In the genomic region with DNA sequence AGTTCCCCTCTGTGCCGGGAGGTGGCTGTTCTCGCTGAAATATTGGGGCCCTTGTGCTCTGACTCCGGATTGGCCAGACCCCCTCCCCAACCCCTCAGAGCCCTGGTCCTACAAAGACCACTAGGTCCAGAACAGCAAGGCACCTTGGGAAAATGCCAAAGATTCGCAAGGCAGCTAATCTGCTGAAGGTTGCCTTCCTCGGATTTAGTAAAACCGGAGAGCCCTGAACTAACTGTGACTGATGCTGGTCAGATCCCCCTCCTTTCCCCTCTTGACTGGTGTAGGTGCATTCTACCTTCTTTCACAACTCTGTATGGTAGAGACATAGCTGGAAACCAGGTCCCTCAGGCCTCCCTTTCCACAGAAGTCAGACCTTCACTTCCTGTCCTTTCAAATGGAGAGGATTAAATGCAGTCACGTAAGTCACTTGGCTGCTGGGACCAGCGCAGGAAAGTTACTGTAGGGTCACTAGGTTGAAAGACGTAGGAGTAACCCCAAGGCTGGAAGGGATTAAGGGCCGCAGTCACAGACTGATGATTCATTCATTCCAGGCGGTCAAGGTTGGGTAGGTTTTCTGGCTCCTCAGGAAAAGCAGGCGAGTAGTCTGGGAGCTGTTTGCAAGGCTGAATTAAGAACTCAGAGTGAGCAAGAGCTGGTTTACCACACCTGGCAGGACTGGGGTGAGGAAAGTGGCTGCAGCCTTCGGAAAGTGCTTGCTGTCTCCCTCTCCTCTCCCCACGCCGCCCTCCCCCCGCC, we compare ENCODE assay signal across 10 cellular contexts. TPM values are rescaled to one million over a fixed set of nuclear protein-coding genes. Genes with fewer than 3 reads are reported as not detected.
A peak's percentile ranks its signal among the peaks of the same experiment; 100 is the strongest.
DNase-seq lines count a peak whose midpoint lies in the region; ATAC-seq lines count a peak whose summit lies in the region.
"Had no signal": no experiment of that assay in that cellular context is flagged by ENCODE, and none has a peak within 500 bp of the region (broad histone marks: within the 10 kb centered on the region; RNA-seq: fewer than 3 reads in every experiment).

No MANE protein-coding gene starts in this region.

- H3K9me3 Mint-ChIP-seq in activated naive CD8-positive, alpha-beta T cell (ENCODE audit: low read depth) = no peaks in the 10 kb centered on the region
- peaks cover 3% of the 10 kb centered on the region for H3K9me3 Mint-ChIP-seq in activated naive CD8-positive, alpha-beta T cell treated with anti-CD3 and anti-CD28 coated beads for 36 hours
- no peaks in the 10 kb centered on the region for H3K9me3 Mint-ChIP-seq in stimulated activated effector memory CD8-positive, alpha-beta T cell treated with anti-CD3 and anti-CD28 coated beads, Interleukin-12 subunit alpha, Interleukin-12 subunit beta, amount 100 ng/mL, for 72 hours

- H3K36me3 Mint-ChIP-seq in activated naive CD8-positive, alpha-beta T cell = no peaks in the 10 kb centered on the region
- peaks cover 11% of the 10 kb centered on the region for H3K36me3 Mint-ChIP-seq in activated naive CD8-positive, alpha-beta T cell treated with anti-CD3 and anti-CD28 coated beads for 36 hours
- H3K36me3 Mint-ChIP-seq in stimulated activated effector memory CD8-positive, alpha-beta T cell treated with anti-CD3 and anti-CD28 coated beads, Interleukin-12 subunit alpha, Interleukin-12 subunit beta, amount 100 ng/mL, for 72 hours = peaks cover 14% of the 10 kb centered on the region

- H3K27ac Mint-ChIP-seq in activated naive CD8-positive, alpha-beta T cell = no peak overlapping the region
- no peak overlapping the region for H3K27ac Mint-ChIP-seq in activated naive CD8-positive, alpha-beta T cell treated with anti-CD3 and anti-CD28 coated beads for 36 hours
- no peak overlapping the region for H3K27ac Mint-ChIP-seq in stimulated activated effector memory CD8-positive, alpha-beta T cell treated with anti-CD3 and anti-CD28 coated beads, Interleukin-12 subunit alpha, Interleukin-12 subunit beta, amount 100 ng/mL, for 72 hours

- H3K4me1 Mint-ChIP-seq in activated naive CD8-positive, alpha-beta T cell (ENCODE audit: low read depth) = peaks cover 50% of the 10 kb centered on the region
- peaks cover 43% of the 10 kb centered on the region for H3K4me1 Mint-ChIP-seq in activated naive CD8-positive, alpha-beta T cell treated with anti-CD3 and anti-CD28 coated beads for 36 hours
- peaks cover 56% of the 10 kb centered on the region for H3K4me1 Mint-ChIP-seq in stimulated activated effector memory CD8-positive, alpha-beta T cell treated with anti-CD3 and anti-CD28 coated beads, Interleukin-12 subunit alpha, Interleukin-12 subunit beta, amount 100 ng/mL, for 72 hours

- ATAC-seq in stimulated activated effector memory CD8-positive, alpha-beta T cell treated with anti-CD3 and anti-CD28 coated beads, Interleukin-12 subunit alpha, Interleukin-12 subunit beta, amount 100 ng/mL, for 72 hours = no peak
- ATAC-seq in HG03354 (IDR thresholded peaks at IDR 0.05; ENCODE audit: poor library complexity, severe bottlenecking, unreplicated experiment) = no peak

- H3K27me3 Mint-ChIP-seq in activated naive CD8-positive, alpha-beta T cell = peaks cover 48% of the 10 kb centered on the region
- H3K27me3 Mint-ChIP-seq in activated naive CD8-positive, alpha-beta T cell treated with anti-CD3 and anti-CD28 coated beads for 36 hours = peaks cover 91% of the 10 kb centered on the region

- no peak for DNase-seq in activated naive CD8-positive, alpha-beta T cell treated with anti-CD3 and anti-CD28 coated beads for 36 hours
- DNase-seq in RKO (ENCODE audit: low spot score) (peak; percentile 61), fibroblast of peridontal ligament (ENCODE audit: extremely low read depth) (peak; percentile 39), DMS 273 treated with DMSO at 0.1 percent for 48 hours (lab: John Stamatoyannopoulos, UW) (no peak)
- DNase-seq in stimulated activated effector memory CD8-positive, alpha-beta T cell treated with anti-CD3 and anti-CD28 coated beads, Interleukin-12 subunit alpha, Interleukin-12 subunit beta, amount 100 ng/mL, for 72 hours (ENCODE audit: low spot score in 2 of 2) = no peak
- DNase-seq in activated naive CD4-positive, alpha-beta T cell treated with anti-CD3 and anti-CD28 coated beads, Interleukin-2, amount 50 U/mL, for 16 hours = no peak
- DNase-seq: NCI-H187 treated with DMSO at 0.1 percent for 48 hours had no signal

- H3K4me3 Mint-ChIP-seq in activated naive CD8-positive, alpha-beta T cell = peak overlapping the region; percentile 58
- no peak overlapping the region for H3K4me3 Mint-ChIP-seq in activated naive CD8-positive, alpha-beta T cell treated with anti-CD3 and anti-CD28 coated beads for 36 hours
- H3K4me3 Mint-ChIP-seq in stimulated activated effector memory CD8-positive, alpha-beta T cell treated with anti-CD3 and anti-CD28 coated beads, Interleukin-12 subunit alpha, Interleukin-12 subunit beta, amount 100 ng/mL, for 72 hours = peak overlapping the region; percentile 69

RNA-seq across cellular contexts. Expression of a gene that starts 5.3 kb away (rescaled TPM):
- total RNA-seq in activated naive CD8-positive, alpha-beta T cell treated with anti-CD3 and anti-CD28 coated beads for 36 hours = 1 to 10 TPM; 2.9 to 3.8 TPM
- total RNA-seq: ureter had no signal

Comparison
In these comparisons a context has a peak if more than half of its experiments do, and no peak if none do; other contexts are left out.
1. DNase-seq: peak in RKO (single experiment) and fibroblast of peridontal ligament (single experiment); none in activated naive CD8-positive, alpha-beta T cell treated with anti-CD3 and anti-CD28 coated beads for 36 hours (single experiment), stimulated activated effector memory CD8-positive, alpha-beta T cell treated with anti-CD3 and anti-CD28 coated beads, Interleukin-12 subunit alpha, Interleukin-12 subunit beta, amount 100 ng/mL, for 72 hours (0 of 2), activated naive CD4-positive, alpha-beta T cell treated with anti-CD3 and anti-CD28 coated beads, Interleukin-2, amount 50 U/mL, for 16 hours (single experiment) and DMS 273 treated with DMSO at 0.1 percent for 48 hours (single experiment).